In the genomic region with DNA sequence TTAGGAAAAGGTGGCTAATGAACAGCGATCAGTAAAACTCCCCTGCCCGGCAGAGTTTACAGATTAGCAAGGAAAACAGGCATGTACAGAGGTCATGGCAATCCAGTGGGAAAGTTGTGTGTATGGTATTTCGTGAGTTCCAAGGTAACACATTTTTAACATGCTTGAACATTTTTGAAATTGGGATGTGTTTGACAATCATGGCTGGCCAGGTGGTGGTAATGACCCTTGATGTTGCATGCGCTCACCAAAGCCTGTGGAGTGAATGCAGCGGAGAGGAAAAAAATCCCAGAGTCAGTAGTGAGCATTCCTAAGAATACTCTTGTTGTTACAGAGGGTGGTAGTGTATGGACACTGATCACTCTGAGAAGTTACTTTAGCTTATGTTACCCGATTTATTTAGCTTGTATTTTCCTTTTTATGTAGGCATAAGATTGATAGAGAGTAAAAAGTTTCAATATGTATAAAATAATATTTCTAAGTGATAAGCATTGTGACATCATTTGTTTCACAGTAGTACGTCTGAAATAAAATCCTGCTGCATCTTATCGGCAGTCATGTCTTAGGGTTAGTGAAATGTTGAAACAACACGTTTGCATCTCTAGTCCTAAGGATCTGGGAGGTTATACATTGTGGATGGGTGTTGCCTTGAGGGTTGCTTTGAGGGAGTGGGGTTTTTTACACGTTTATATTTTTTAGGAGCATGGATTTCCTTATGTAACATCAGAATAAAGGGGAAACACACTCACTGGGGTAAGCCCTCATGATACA, we compare ENCODE assay signal across 17 cellular contexts. TPM values are rescaled to one million over a fixed set of nuclear protein-coding genes. Genes with fewer than 3 reads are reported as not detected.
DNase-seq lines count a peak whose midpoint lies in the region; ATAC-seq and TF ChIP-seq lines count a peak whose summit lies in the region.
"Had no signal": no experiment of that assay in that cellular context is flagged by ENCODE, and none has a peak within 500 bp of the region (broad histone marks: within the 10 kb centered on the region; RNA-seq: fewer than 3 reads in every experiment).

No MANE protein-coding gene starts in this region.

- H3K9me3 ChIP-seq in Panc1 (ENCODE audit: control insufficient read depth, insufficient read depth, low read depth, low read length) (no peaks in the 10 kb centered on the region), trophoblast cell (ENCODE audit: insufficient read depth, low read depth, low read length) (no peaks in the 10 kb centered on the region)
- H3K9me3 ChIP-seq: right atrium auricular region had no signal

- no peak overlapping the region for H3K4me2 ChIP-seq in trophoblast cell (ENCODE audit: low read length)

- no peak overlapping the region for H2AK5ac ChIP-seq in trophoblast cell (ENCODE audit: low read length)

- no peaks in the 10 kb centered on the region for H3K9me3 Mint-ChIP-seq in effector memory CD8-positive, alpha-beta T cell
- H3K9me3 Mint-ChIP-seq: dendritic cell treated with granulocyte-macrophage colony-stimulating factor and Interleukin-4, amounts not matched to agents 40 ng/mL and 50 ng/mL, for 4 days had no signal

- H3K14ac ChIP-seq in trophoblast cell (ENCODE audit: low read length), result peak overlapping the region; percentile 58

- H3K18ac ChIP-seq in trophoblast cell (ENCODE audit: low read length), result no peak overlapping the region

- no CpG with 5 or more reads among the region's 10 CpGs for WGBS in trophoblast cell (ENCODE audit: extremely low coverage, insufficient coverage, insufficient read length)

- intact Hi-C loops in Panc1 (cut with micrococcal nuclease; ENCODE audit: unreplicated experiment), result no loop called here

- no peak overlapping the region for H3K4me3 ChIP-seq in ACC112 (ENCODE audit: low read depth, low read length)
- no peak overlapping the region for H3K4me3 ChIP-seq in Panc1 (ENCODE audit: low read depth in 2 of 2, low read length in 2 of 2)
- no peak overlapping the region for H3K4me3 ChIP-seq in trophoblast cell (ENCODE audit: low read depth, low read length)
- H3K4me3 ChIP-seq: right atrium auricular region had no signal

- H3K36me3 ChIP-seq in ACC112 (ENCODE audit: insufficient read depth, low read length), result no peaks in the 10 kb centered on the region; the same call in 1 of the 2 replicates
- no peaks in the 10 kb centered on the region for H3K36me3 ChIP-seq in Panc1 (ENCODE audit: control insufficient read depth, insufficient read depth, low read length)
- H3K36me3 ChIP-seq in trophoblast cell (ENCODE audit: control insufficient read depth in 1 of 2, insufficient read depth in 2 of 2, low read length in 2 of 2), result peaks cover 3 to 10% of the 10 kb centered on the region in 2 experiments
- H3K36me3 ChIP-seq: right atrium auricular region had no signal

- H2AFZ ChIP-seq in ACC112 (ENCODE audit: low read length, unreplicated experiment), result no peak overlapping the region
- H2AFZ ChIP-seq in trophoblast cell (ENCODE audit: insufficient read depth, low read length, poor library complexity), result no peak overlapping the region

- POLR2A ChIA-PET in Panc1 (lab: Charles Lee), result no interaction called here

- in situ Hi-C loops in Panc1 (cut with HindIII; ENCODE audit: low pct_unique_long_range_greater_than_20kb, low sequenced_read_pairs), result no loop called here

- no peak overlapping the region for H3K27ac Mint-ChIP-seq in effector memory CD8-positive, alpha-beta T cell
- H3K27ac Mint-ChIP-seq: dendritic cell treated with granulocyte-macrophage colony-stimulating factor and Interleukin-4, amounts not matched to agents 40 ng/mL and 50 ng/mL, for 4 days had no signal

- TF ChIP-seq CTCF in Panc1 (IDR thresholded peaks at IDR 0.05), result no peak

- peak overlapping the region; percentile 42 for H4K91ac ChIP-seq in trophoblast cell (ENCODE audit: low read depth, low read length)

- no peak overlapping the region for H3K4me3 Mint-ChIP-seq in effector memory CD8-positive, alpha-beta T cell
- H3K4me3 Mint-ChIP-seq: dendritic cell treated with granulocyte-macrophage colony-stimulating factor and Interleukin-4, amounts not matched to agents 40 ng/mL and 50 ng/mL, for 4 days had no signal

- H4K12ac ChIP-seq in trophoblast cell (ENCODE audit: low read depth, low read length), result no peak overlapping the region

- H3K4me1 ChIP-seq in ACC112 (ENCODE audit: control insufficient read depth, insufficient read depth, low read length, unreplicated experiment) (peaks cover 83% of the 10 kb centered on the region), Panc1 (ENCODE audit: control insufficient read depth, insufficient read depth, low read length) (peaks cover 99% of the 10 kb centered on the region), trophoblast cell (ENCODE audit: control insufficient read depth in 1 of 2, insufficient read depth in 2 of 2, low read length in 2 of 2) (peaks cover 40 to 53% of the 10 kb centered on the region in 2 experiments)

- H3K4me1 Mint-ChIP-seq in effector memory CD8-positive, alpha-beta T cell (ENCODE audit: low read depth in 2 of 2), result no peaks in the 10 kb centered on the region

- H3K27me3 Mint-ChIP-seq in effector memory CD8-positive, alpha-beta T cell, result peaks cover 59 to 97% of the 10 kb centered on the region in 2 donors

- H2BK120ac ChIP-seq in trophoblast cell (ENCODE audit: insufficient read depth, low read length, poor library complexity), result peak overlapping the region; percentile 69

- H2BK12ac ChIP-seq in trophoblast cell (ENCODE audit: low read length), result no peak overlapping the region

- BruUV-seq in Panc1 (replicated peaks; lab: Mats Ljungman, UMichigan), result no TSS peak

- H3K4ac ChIP-seq in trophoblast cell (ENCODE audit: low read depth, low read length), result peak overlapping the region; percentile 100

- H3K23ac ChIP-seq in trophoblast cell (ENCODE audit: low read length), result no peak overlapping the region

- CTCF ChIA-PET in Panc1 (lab: Charles Lee), result no interaction called here

- H3K27ac ChIP-seq in ACC112 (ENCODE audit: low read depth, low read length) (0 out of 2 replicates have a peak overlapping the region, but pooled peaks have one; percentile 93), Panc1 (ENCODE audit: low read length) (peak overlapping the region; percentile 52), trophoblast cell (ENCODE audit: low read depth, low read length) (peak overlapping the region; percentile 66)
- H3K27ac ChIP-seq: right atrium auricular region had no signal

- no peaks in the 10 kb centered on the region for H3K36me3 Mint-ChIP-seq in effector memory CD8-positive, alpha-beta T cell (ENCODE audit: insufficient read depth)
- H3K36me3 Mint-ChIP-seq: CD14-positive monocyte had no signal

- no peak overlapping the region for H3K9ac ChIP-seq in trophoblast cell (ENCODE audit: low read length)

- H3K79me2 ChIP-seq in ACC112 (ENCODE audit: control insufficient read depth, insufficient read depth, low read length, unreplicated experiment), result peaks cover 98% of the 10 kb centered on the region
- H3K79me2 ChIP-seq in trophoblast cell (ENCODE audit: control insufficient read depth, insufficient read depth, low read length, poor library complexity), result peaks cover 34% of the 10 kb centered on the region

- H3K79me1 ChIP-seq in trophoblast cell (ENCODE audit: low read length), result peaks cover 29% of the 10 kb centered on the region

- no peak for ATAC-seq in Panc1
- peak; percentile 36 for ATAC-seq in left lobe of liver
- ATAC-seq in GM21528 (IDR thresholded peaks at IDR 0.05; ENCODE audit: low FRiP score, unreplicated experiment), result no peak
- no peak for ATAC-seq in effector memory CD8-positive, alpha-beta T cell (replicated peaks)
- ATAC-seq in GM21515 (IDR thresholded peaks at IDR 0.05; ENCODE audit: unreplicated experiment), result no peak

- H3K27me3 ChIP-seq in ACC112 (ENCODE audit: insufficient read depth, low read length) (no peaks in the 10 kb centered on the region), Panc1 (ENCODE audit: control insufficient read depth, insufficient read depth, low read length) (no peaks in the 10 kb centered on the region), trophoblast cell (ENCODE audit: insufficient read depth, low read length) (no peaks in the 10 kb centered on the region)
- H3K27me3 ChIP-seq: right atrium auricular region had no signal

- peak overlapping the region; percentile 71 for H4K8ac ChIP-seq in trophoblast cell (ENCODE audit: low read depth, low read length)

- DNase-seq in Panc1 (ENCODE audit: low read depth, low spot score) (no peak), left lobe of liver (ENCODE audit: low spot score) (no peak), trophoblast cell (peak; percentile 89 to 96), islet precursor cell (no peak)
- DNase-seq in effector memory CD8-positive, alpha-beta T cell, result no peak
- DNase-seq: activated effector memory CD4-positive, alpha-beta T cell treated with anti-CD3 and anti-CD28 coated beads, Interleukin-2, amount 50 U/mL, for 16 hours; hypothalamus; KG1; midbrain; NCI-H2227 treated with DMSO at 0.1 percent for 48 hours; NCI-H748 treated with DMSO at 0.1 percent for 48 hours had no signal

- peak overlapping the region; percentile 78 for H2BK5ac ChIP-seq in trophoblast cell (ENCODE audit: low read depth, low read length, poor library complexity)

RNA-seq across cellular contexts. Expression of a gene that starts 8.7 kb away (rescaled TPM):
- total RNA-seq in Panc1 (2021; ENCODE audit: unreplicated experiment), result 102 TPM
- 37.0 TPM for polyA plus RNA-seq in Panc1 (2012; ENCODE audit: insufficient read length)
- 29.6 TPM for total RNA-seq in left lobe of liver
- 102 and 105 TPM in 2 replicates for polyA plus RNA-seq in trophoblast cell (2013)
- polyA plus RNA-seq: CD14-positive monocyte had no signal

Comparison
In these comparisons a context has a peak if more than half of its experiments do, and no peak if none do; other contexts are left out.
1. DNase-seq: peak in trophoblast cell (2 of 2); none in Panc1 (single experiment), left lobe of liver (single experiment), islet precursor cell (single experiment) and effector memory CD8-positive, alpha-beta T cell (0 of 3).
2. Peak in every context shown above with its lines, with median percentiles within 50 percentile points of each other: H3K27ac ChIP-seq.